In genomic region chr21:39155578-39155977, GRCh38 we compare ENCODE assay signal across 13 cellular contexts. TPM values are rescaled to one million over a fixed set of nuclear protein-coding genes. Genes with fewer than 3 reads are reported as not detected.
A peak's percentile ranks its signal among the peaks of the same experiment; 100 is the strongest.
DNase-seq lines count a peak whose midpoint lies in the region; ATAC-seq, FAIRE-seq and TF ChIP-seq lines count a peak whose summit lies in the region.
"Had no signal": no experiment of that assay in that cellular context is flagged by ENCODE, and none has a peak within 500 bp of the region (broad histone marks: within the 10 kb centered on the region; RNA-seq: fewer than 3 reads in every experiment).

No MANE protein-coding gene starts in this region.

- H3K14ac ChIP-seq in mesenchymal stem cell (ENCODE audit: low read length in 2 of 2) = no peak overlapping the region

- no peak overlapping the region for H3K23ac ChIP-seq in mesenchymal stem cell (ENCODE audit: low read length in 2 of 2)

- TF ChIP-seq CTCF in astrocyte (IDR thresholded peaks at IDR 0.05; ENCODE audit: insufficient read depth, low read depth, low read length) = no peak
- no peak for TF ChIP-seq CTCF in thoracic aorta (IDR thresholded peaks at IDR 0.05)

- no peak overlapping the region for H3K4ac ChIP-seq in mesenchymal stem cell (ENCODE audit: low read depth in 1 of 2, low read length in 2 of 2)

- H3K36me3 ChIP-seq in astrocyte (ENCODE audit: insufficient read depth, low read length) (no peaks in the 10 kb centered on the region), mesenchymal stem cell (ENCODE audit: control insufficient read depth in 1 of 2, insufficient read depth in 2 of 2, low read depth in 1 of 2, low read length in 2 of 2) (no peaks in the 10 kb centered on the region), thoracic aorta (no peaks in the 10 kb centered on the region)

- ATAC-seq in thoracic aorta (ENCODE audit: insufficient number of reproducible peaks, low FRiP score, low read depth) (no peak), HG03342 (IDR thresholded peaks at IDR 0.05; ENCODE audit: unreplicated experiment) (no peak), HG03457 (IDR thresholded peaks at IDR 0.05; ENCODE audit: unreplicated experiment) (no peak)
- ATAC-seq: A549, GM12878, GM23338 had no signal

- no peaks in the 10 kb centered on the region for H3K79me2 ChIP-seq in astrocyte (ENCODE audit: insufficient read depth, low read length)

- H3K79me1 ChIP-seq in mesenchymal stem cell (replicated peaks; ENCODE audit: low read length, poor library complexity, severe bottlenecking) = no peaks in the 10 kb centered on the region

- 94% methylated on average over 2 of the region's 2 CpGs for WGBS in mesenchymal stem cell

- H3K4me3 Mint-ChIP-seq in astrocyte (ENCODE audit: unreplicated experiment) = no peak overlapping the region
- H3K4me3 Mint-ChIP-seq: CD14-positive monocyte; CD8-positive, alpha-beta memory T cell; GM23338 had no signal

- H3K18ac ChIP-seq in mesenchymal stem cell (ENCODE audit: low read depth in 1 of 2, low read length in 2 of 2) = no peak overlapping the region

- H3K27ac ChIP-seq in astrocyte (ENCODE audit: low read depth, low read length) (peak overlapping the region; percentile 44), mesenchymal stem cell (ENCODE audit: low read length, poor library complexity, severe bottlenecking) (no peak overlapping the region), thoracic aorta (peak overlapping the region; percentile 52 to 57)
- H3K27ac ChIP-seq: A549 had no signal

- H3K9me3 ChIP-seq in astrocyte (ENCODE audit: insufficient read depth, low read depth, low read length) (no peaks in the 10 kb centered on the region), mesenchymal stem cell (ENCODE audit: control insufficient read depth, low read length) (no peaks in the 10 kb centered on the region), thoracic aorta (no peaks in the 10 kb centered on the region)
- H3K9me3 ChIP-seq: A549 had no signal

- peaks cover 9% of the 10 kb centered on the region for H3K4me1 ChIP-seq in astrocyte (ENCODE audit: insufficient read depth, low read length)
- peaks cover 7% of the 10 kb centered on the region for H3K4me1 ChIP-seq in mesenchymal stem cell (ENCODE audit: control insufficient read depth, insufficient read depth, low read depth, low read length)
- H3K4me1 ChIP-seq in thoracic aorta (ENCODE audit: control insufficient read depth in 1 of 2, low read depth in 2 of 2) = peaks cover 12 to 28% of the 10 kb centered on the region in 2 donors
- H3K4me1 ChIP-seq: A549 had no signal

- H3K27me3 ChIP-seq in astrocyte (ENCODE audit: insufficient read depth, low read length) = no peaks in the 10 kb centered on the region
- H3K27me3 ChIP-seq in mesenchymal stem cell (ENCODE audit: control insufficient read depth in 1 of 2, insufficient read depth in 1 of 2, low read length in 2 of 2) = peaks cover 0 to 10% of the 10 kb centered on the region in 2 experiments
- no peaks in the 10 kb centered on the region for H3K27me3 ChIP-seq in thoracic aorta (replicated peaks; ENCODE audit: insufficient read depth)

- H3K27me3 Mint-ChIP-seq in astrocyte (ENCODE audit: low read depth, unreplicated experiment) = peaks cover 2% of the 10 kb centered on the region

- no peaks in the 10 kb centered on the region for H3K4me1 Mint-ChIP-seq in astrocyte (ENCODE audit: low read depth, unreplicated experiment)
- H3K4me1 Mint-ChIP-seq: CD8-positive, alpha-beta memory T cell; GM23338 had no signal

- peak overlapping the region; percentile 57 for H3K4me2 ChIP-seq in astrocyte (ENCODE audit: low read length)
- H3K4me2 ChIP-seq in mesenchymal stem cell (ENCODE audit: low read length, poor library complexity, severe bottlenecking) = no peak overlapping the region
- H3K4me2 ChIP-seq: A549, GM23338 had no signal

- no peak overlapping the region for H4K8ac ChIP-seq in mesenchymal stem cell (ENCODE audit: low read length)

- H3K9ac ChIP-seq in astrocyte (ENCODE audit: low read length) (no peak overlapping the region), mesenchymal stem cell (ENCODE audit: low read length) (no peak overlapping the region)

- H2BK15ac ChIP-seq in mesenchymal stem cell (ENCODE audit: low read depth, poor library complexity, severe bottlenecking) = no peak overlapping the region

- no peak for FAIRE-seq in astrocyte (lab: Jason Lieb, UNC)
- FAIRE-seq: A549, GM12878 had no signal

- no peaks in the 10 kb centered on the region for H3K36me3 Mint-ChIP-seq in astrocyte (ENCODE audit: low read depth, unreplicated experiment)
- H3K36me3 Mint-ChIP-seq: CD14-positive monocyte; CD8-positive, alpha-beta memory T cell had no signal

- no peak overlapping the region for H4K91ac ChIP-seq in mesenchymal stem cell (ENCODE audit: low read length)

- no peak overlapping the region for H2BK5ac ChIP-seq in mesenchymal stem cell (ENCODE audit: low read depth, low read length, poor library complexity, severe bottlenecking)

- no peak overlapping the region for H2BK120ac ChIP-seq in mesenchymal stem cell (ENCODE audit: low read depth, low read length)

- H2AK5ac ChIP-seq in mesenchymal stem cell (ENCODE audit: low read length, severe bottlenecking) = peak overlapping the region; percentile 44

- peak overlapping the region; percentile 1 for H3K27ac Mint-ChIP-seq in astrocyte (ENCODE audit: unreplicated experiment)
- H3K27ac Mint-ChIP-seq: CD14-positive monocyte; CD8-positive, alpha-beta memory T cell; GM23338 had no signal

- H3K4me3 ChIP-seq in astrocyte (ENCODE audit: insufficient read depth, low read depth, low read length) (no peak overlapping the region), mesenchymal stem cell (ENCODE audit: insufficient read depth in 1 of 2, low read depth in 1 of 2, low read length in 2 of 2) (no peak overlapping the region), thoracic aorta (no peak overlapping the region)
- H3K4me3 ChIP-seq: A549, GM12878, GM23338 had no signal

- no peak for DNase-seq in astrocyte (ENCODE audit: low read depth)
- no peak for DNase-seq in mesenchymal stem cell
- no peak for DNase-seq in thoracic aorta (ENCODE audit: low spot score)
- DNase-seq in cerebellum (ENCODE audit: low spot score) = no peak
- DNase-seq: CD8-positive, alpha-beta memory T cell; DMS53; H7 had no signal

- H2BK12ac ChIP-seq in mesenchymal stem cell (ENCODE audit: low read length in 2 of 2) = no peak overlapping the region

- H2AFZ ChIP-seq in astrocyte (ENCODE audit: low read depth, low read length) (no peak overlapping the region), mesenchymal stem cell (ENCODE audit: low read depth, low read length) (no peak overlapping the region)
- H2AFZ ChIP-seq: GM23338 had no signal

- no peaks in the 10 kb centered on the region for H4K20me1 ChIP-seq in astrocyte (ENCODE audit: insufficient read depth, low read length)

- H3K9me3 Mint-ChIP-seq in astrocyte (ENCODE audit: unreplicated experiment) = peaks cover 5% of the 10 kb centered on the region
- H3K9me3 Mint-ChIP-seq: CD8-positive, alpha-beta memory T cell had no signal

RNA-seq across cellular contexts. Expression of gene PSMG1, which starts 27.7 kb away (rescaled TPM):
- 58.8 and 61.9 TPM in 2 replicates for total RNA-seq in astrocyte
- polyA plus RNA-seq in mesenchymal stem cell (2013, experiment 1 of 2) = 93.2 TPM
- polyA plus RNA-seq in mesenchymal stem cell (2013, experiment 2 of 2) = 96.5 TPM
- total RNA-seq in thoracic aorta = 10 to 100 TPM; 14.8 to 17.6 TPM
- 24.9 TPM for total RNA-seq in cerebellum
